16 cellular contexts compared by ENCODE assay signal in the genomic region with DNA sequence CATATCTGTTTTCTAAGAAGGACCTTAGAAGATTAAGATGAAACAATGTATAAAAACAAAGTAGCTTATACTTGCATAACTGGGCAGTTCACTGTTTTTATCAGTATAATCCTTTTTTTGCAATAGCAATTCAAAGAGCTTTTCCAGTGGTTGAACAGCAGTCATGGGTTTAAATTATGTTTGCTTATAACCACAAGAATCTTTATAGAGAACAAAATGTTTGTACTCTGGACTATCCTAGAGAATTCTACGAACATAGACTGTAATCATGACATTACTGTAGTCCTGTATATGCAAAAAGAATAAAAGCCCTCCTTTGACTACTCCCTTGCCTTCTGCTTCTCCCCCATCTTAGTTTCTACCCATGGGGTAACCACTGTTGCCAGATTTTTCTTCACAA. TPM values are rescaled to one million over a fixed set of nuclear protein-coding genes. Genes with fewer than 3 reads are reported as not detected.
DNase-seq lines count a peak whose midpoint lies in the region; TF ChIP-seq lines count a peak whose summit lies in the region.
"Had no signal": no experiment of that assay in that cellular context is flagged by ENCODE, and none has a peak within 500 bp of the region (broad histone marks: within the 10 kb centered on the region; RNA-seq: fewer than 3 reads in every experiment).

No MANE protein-coding gene starts in this region.

- TF ChIP-seq CTCF in VCaP (conservative IDR thresholded peaks at IDR 0.05) (no peak), retinal pigment epithelial cell (conservative IDR thresholded peaks at IDR 0.05; ENCODE audit: low read depth, low read length) (no peak), endodermal cell (conservative IDR thresholded peaks at IDR 0.05) (no peak)

- H3K9me3 Mint-ChIP-seq in endodermal cell, result no peaks in the 10 kb centered on the region

- H3K9me3 ChIP-seq in endodermal cell (ENCODE audit: control insufficient read depth, low read length), result no peaks in the 10 kb centered on the region
- H3K9me3 ChIP-seq: heart right ventricle, pancreas, stomach had no signal

- peak; percentile 36 for DNase-seq in H4 (ENCODE audit: low spot score)
- peak; percentile 61 for DNase-seq in fibroblast of peridontal ligament (ENCODE audit: extremely low read depth)
- peak; percentile 66 for DNase-seq in retinal pigment epithelial cell (ENCODE audit: low read depth)
- DNase-seq in endodermal cell, result no peak
- DNase-seq in stimulated activated CD4-positive, alpha-beta T cell treated with anti-CD3 and anti-CD28 coated beads, Interleukin-12 subunit alpha, Interleukin-12 subunit beta, amount 100 ng/mL, for 4 hours, result no peak
- DNase-seq in activated CD4-positive, alpha-beta T cell treated with anti-CD3 and anti-CD28 coated beads, Interleukin-2, amount 50 U/mL, for 4 hours, result no peak
- no peak for DNase-seq in germinal center (ENCODE audit: low spot score)
- DNase-seq: activated naive CD4-positive, alpha-beta T cell treated with anti-CD3 and anti-CD28 coated beads, Interleukin-2, amount 50 U/mL, for 16 hours; AML-193; caudate nucleus; heart right ventricle; kidney; NCI-H2171; pancreas; stomach had no signal

- H3K27ac ChIP-seq in VCaP, result peak overlapping the region; percentile 76
- H3K27ac ChIP-seq in endodermal cell (ENCODE audit: low read depth, low read length), result no peak overlapping the region
- H3K27ac ChIP-seq: pancreas had no signal

- no peaks in the 10 kb centered on the region for H3K27me3 ChIP-seq in endodermal cell (ENCODE audit: control insufficient read depth, insufficient read depth, low read length, poor library complexity, severe bottlenecking)
- H3K27me3 ChIP-seq: heart right ventricle, pancreas, stomach had no signal

- no peaks in the 10 kb centered on the region for H3K27me3 Mint-ChIP-seq in endodermal cell (ENCODE audit: insufficient read depth)

- no peak overlapping the region for H3K4me3 Mint-ChIP-seq in endodermal cell

- 75% methylated on average over 1 of the region's 1 CpG for WGBS in endodermal cell (ENCODE audit: insufficient coverage in 1 of 2, insufficient read length in 1 of 2), 2 experiments

- no peak overlapping the region for H3K27ac Mint-ChIP-seq in endodermal cell

- H3K4me3 ChIP-seq in retinal pigment epithelial cell (ENCODE audit: low read length) (no peak overlapping the region), endodermal cell (ENCODE audit: low read length) (no peak overlapping the region)
- H3K4me3 ChIP-seq: heart right ventricle, pancreas, stomach had no signal

- peaks cover 50% of the 10 kb centered on the region for H3K36me3 Mint-ChIP-seq in endodermal cell (ENCODE audit: low read depth)

- no peak overlapping the region for H3K9ac ChIP-seq in endodermal cell (ENCODE audit: extremely low read depth, low read length, poor library complexity, severe bottlenecking)

- H3K36me3 ChIP-seq in endodermal cell (ENCODE audit: control insufficient read depth, insufficient read depth, low read length), result peaks cover 52% of the 10 kb centered on the region

- H3K4me1 Mint-ChIP-seq in endodermal cell, result peaks cover 13% of the 10 kb centered on the region

- no peaks in the 10 kb centered on the region for H3K4me1 ChIP-seq in endodermal cell (ENCODE audit: control insufficient read depth, insufficient read depth, low read length)

RNA-seq across cellular contexts. Expression of a gene that starts 5.7 kb away (rescaled TPM):
- 21.4 and 30.7 TPM in 2 replicates for total RNA-seq in H4 (2014; rRNA removed; shearing (Covaris generic))
- total RNA-seq in endodermal cell, result 10 to 100 TPM; 74.8 to 92.3 TPM
- 44.5 TPM for polyA plus RNA-seq in endodermal cell (2013, experiment 1 of 2)
- polyA plus RNA-seq in endodermal cell (2013, experiment 2 of 2), result 46.0 TPM

Comparison
In these comparisons a context has a peak if more than half of its experiments do, and no peak if none do; other contexts are left out.
1. DNase-seq: peak in H4 (single experiment), fibroblast of peridontal ligament (single experiment) and retinal pigment epithelial cell (single experiment); none in endodermal cell (single experiment), stimulated activated CD4-positive, alpha-beta T cell treated with anti-CD3 and anti-CD28 coated beads, Interleukin-12 subunit alpha, Interleukin-12 subunit beta, amount 100 ng/mL, for 4 hours (single experiment), activated CD4-positive, alpha-beta T cell treated with anti-CD3 and anti-CD28 coated beads, Interleukin-2, amount 50 U/mL, for 4 hours (0 of 2) and germinal center (single experiment).